In genomic region chr1:216722841-216723240, GRCh38 we compare ENCODE assay signal across 1 cellular context.
TF ChIP-seq lines count a peak whose summit lies in the region.

No MANE protein-coding gene starts in this region.

TF ChIP-seq in HepG2, 621 proteins besides CTCF, POLR2A, EP300 and RAD21 (continued from another document):
- TF ChIP-seq GPN1 (CRISPR knock-in tag; IDR thresholded peaks at IDR 0.05; ENCODE audit: borderline replicate concordance) (no peak), IRX3 (CRISPR knock-in tag; IDR thresholded peaks at IDR 0.05; ENCODE audit: borderline replicate concordance, low read depth) (no peak), ZNF10 (CRISPR knock-in tag; IDR thresholded peaks at IDR 0.05; ENCODE audit: borderline replicate concordance, low read depth) (no peak), FOXP4 (CRISPR knock-in tag; IDR thresholded peaks at IDR 0.05) (no peak), NFYB (CRISPR knock-in tag; IDR thresholded peaks at IDR 0.05) (no peak), UBTF (CRISPR knock-in tag; IDR thresholded peaks at IDR 0.05) (no peak), THAP8 (CRISPR knock-in tag; IDR thresholded peaks at IDR 0.05; ENCODE audit: borderline replicate concordance) (no peak), STAT5B (CRISPR knock-in tag; IDR thresholded peaks at IDR 0.05) (no peak)
